ENCODE assay signal across 17 cellular contexts in genomic region chr2:241205086-241205485, GRCh38. TPM values are rescaled to one million over a fixed set of nuclear protein-coding genes. Genes with fewer than 3 reads are reported as not detected.
DNase-seq lines count a peak whose midpoint lies in the region; ATAC-seq, FAIRE-seq and TF ChIP-seq lines count a peak whose summit lies in the region.
"Had no signal": no experiment of that assay in that cellular context is flagged by ENCODE, and none has a peak within 500 bp of the region (broad histone marks: within the 10 kb centered on the region; RNA-seq: fewer than 3 reads in every experiment).

No MANE protein-coding gene starts in this region.

- H3K14ac ChIP-seq in mesenchymal stem cell (ENCODE audit: low read length in 2 of 2), result peak overlapping the region in 1 of 2 experiments; percentile 75

- H3K36me3 Mint-ChIP-seq in natural killer cell treated with Interleukin-12 subunit alpha and Interleukin-12 subunit beta and Interleukin-15 and Interleukin-18, amount 100 ng/mL, for 72 hours, result no peaks in the 10 kb centered on the region
- H3K36me3 Mint-ChIP-seq in natural killer cell (no peaks in the 10 kb centered on the region), MCF 10A (ENCODE audit: insufficient read depth, unreplicated experiment) (no peaks in the 10 kb centered on the region)
- H3K36me3 Mint-ChIP-seq: CD8-positive, alpha-beta T cell; IgD-negative memory B cell had no signal

- H3K23ac ChIP-seq in mesenchymal stem cell (ENCODE audit: low read length in 2 of 2), result no peak overlapping the region

- no peaks in the 10 kb centered on the region for H4K20me1 ChIP-seq in GM12878 (ENCODE audit: control insufficient read depth, insufficient read depth)

- no peak overlapping the region for H2AK5ac ChIP-seq in mesenchymal stem cell (ENCODE audit: low read length, severe bottlenecking)

- H2BK5ac ChIP-seq in mesenchymal stem cell (ENCODE audit: low read depth, low read length, poor library complexity, severe bottlenecking), result no peak overlapping the region

- no peak overlapping the region for H3K18ac ChIP-seq in mesenchymal stem cell (ENCODE audit: low read depth in 1 of 2, low read length in 2 of 2)

- TF ChIP-seq POLR2A in GM12878 (IDR thresholded peaks at IDR 0.05; ENCODE audit: low read depth, low read length), result no peak

- FAIRE-seq in GM12878 (lab: Jason Lieb, UNC), result no peak

- H3K27ac ChIP-seq in GM12878 (ENCODE audit: control insufficient read depth, insufficient read depth), result no peak overlapping the region
- H3K27ac ChIP-seq in mesenchymal stem cell (ENCODE audit: low read length, poor library complexity, severe bottlenecking), result no peak overlapping the region
- H3K27ac ChIP-seq: BLaER1 treated with 17β-estradiol and CSF1 and Interleukin-3, amounts not matched to agents 10 nM and 100 nM; HL-60 had no signal

- RAD21 ChIA-PET in GM12878 (lab: Charles Lee; ENCODE audit: unreplicated experiment), result no interaction called here

- H3K9ac ChIP-seq in GM12878 (ENCODE audit: control insufficient read depth, insufficient read depth, low read length), result no peak overlapping the region
- H3K9ac ChIP-seq in mesenchymal stem cell (ENCODE audit: low read length), result no peak overlapping the region
- H3K9ac ChIP-seq: BLaER1 treated with 17β-estradiol and CSF1 and Interleukin-3, amounts not matched to agents 10 nM and 100 nM had no signal

- H2AFZ ChIP-seq in GM12878 (ENCODE audit: control insufficient read depth, low read depth, low read length) (no peak overlapping the region), mesenchymal stem cell (ENCODE audit: low read depth, low read length) (no peak overlapping the region)

- BruUV-seq in GM12878 (replicated peaks; lab: Mats Ljungman, UMichigan), result no TSS peak
- no TSS peak for BruUV-seq in MCF 10A (replicated peaks; lab: Mats Ljungman, UMichigan)

- WGBS in GM12878 (ENCODE audit: insufficient coverage, insufficient replicate concordance, low lambda C conversion rate, missing lambda C conversion rate), result 70% methylated on average over 3 of the region's 3 CpGs
- 96% methylated on average over 3 of the region's 3 CpGs for WGBS in mesenchymal stem cell

- H3K9me3 Mint-ChIP-seq in natural killer cell treated with Interleukin-12 subunit alpha and Interleukin-12 subunit beta and Interleukin-15 and Interleukin-18, amount 100 ng/mL, for 72 hours, result no peaks in the 10 kb centered on the region
- H3K9me3 Mint-ChIP-seq in natural killer cell, result no peaks in the 10 kb centered on the region
- H3K9me3 Mint-ChIP-seq in MCF 10A (ENCODE audit: unreplicated experiment), result no peaks in the 10 kb centered on the region
- H3K9me3 Mint-ChIP-seq: CD8-positive, alpha-beta T cell; H9; IgD-negative memory B cell had no signal

- in situ Hi-C loops in GM12878 (cut with MboI), result no loop called here

- no peak overlapping the region for H3K4ac ChIP-seq in mesenchymal stem cell (ENCODE audit: low read depth in 1 of 2, low read length in 2 of 2)

- H3K36me3 ChIP-seq in GM12878 (ENCODE audit: control insufficient read depth in 2 of 2, insufficient read depth in 2 of 2, low read length in 1 of 2) (no peaks in the 10 kb centered on the region), mesenchymal stem cell (ENCODE audit: control insufficient read depth in 1 of 2, insufficient read depth in 2 of 2, low read depth in 1 of 2, low read length in 2 of 2) (no peaks in the 10 kb centered on the region)
- H3K36me3 ChIP-seq: BLaER1 treated with 17β-estradiol and CSF1 and Interleukin-3, amounts not matched to agents 10 nM and 100 nM had no signal

- peak; percentile 58 for DNase-seq in natural killer cell treated with Interleukin-12 subunit alpha and Interleukin-12 subunit beta and Interleukin-15 and Interleukin-18, amount 100 ng/mL, for 72 hours (ENCODE audit: low spot score)
- no peak for DNase-seq in natural killer cell
- DNase-seq in GM12878 (ENCODE audit: low read depth, low spot score), result no peak
- DNase-seq in mesenchymal stem cell, result no peak
- DNase-seq in NCI-H748 treated with DMSO at 0.1 percent for 48 hours (lab: John Stamatoyannopoulos, UW), result no peak
- DNase-seq in MCF 10A (ENCODE audit: unreplicated experiment), result no peak
- no peak for DNase-seq in NCI-H2029 treated with DMSO at 0.1 percent for 48 hours (lab: John Stamatoyannopoulos, UW)
- DNase-seq: Calu3; CD8-positive, alpha-beta T cell; DMS79 treated with DMSO at 0.1 percent for 48 hours; GF-D8; GOT3; H9 had no signal

- TF ChIP-seq CTCF in natural killer cell (IDR thresholded peaks at IDR 0.05) (no peak), GM12878 (IDR thresholded peaks at IDR 0.05 in 2 of 3, conservative IDR thresholded peaks at IDR 0.05 in 1 of 3; ENCODE audit: control insufficient read depth in 2 of 3, extremely low read depth in 1 of 3, insufficient read depth in 1 of 3, low read depth in 3 of 3, low read length in 3 of 3) (no peak), MCF 10A (IDR thresholded peaks at IDR 0.05; ENCODE audit: unreplicated experiment) (no peak)

- no peak overlapping the region for H4K8ac ChIP-seq in mesenchymal stem cell (ENCODE audit: low read length)

- CTCF ChIA-PET in GM12878 (lab: Yijun Ruan, JAX) (no interaction called here), MCF 10A (lab: Yijun Ruan, JAX) (interaction anchor here (0.6 kb wide), 1 partner anchor 972 kb away, joined by 3 read pairs; no protein-coding TSS in a partner anchor)

- no peaks in the 10 kb centered on the region for H3K4me1 ChIP-seq in GM12878 (ENCODE audit: control insufficient read depth, insufficient read depth, low read length)
- H3K4me1 ChIP-seq in mesenchymal stem cell (ENCODE audit: control insufficient read depth, insufficient read depth, low read depth, low read length), result peaks cover 6% of the 10 kb centered on the region

- H2BK120ac ChIP-seq in mesenchymal stem cell (ENCODE audit: low read depth, low read length), result no peak overlapping the region

- SMC1A ChIA-PET in GM12878 (lab: Charles Lee; ENCODE audit: uncharacterized antibody, unreplicated experiment), result no interaction called here

- H3K79me1 ChIP-seq in mesenchymal stem cell (replicated peaks; ENCODE audit: low read length, poor library complexity, severe bottlenecking), result no peaks in the 10 kb centered on the region

- no peak overlapping the region for H3K27ac Mint-ChIP-seq in natural killer cell treated with Interleukin-12 subunit alpha and Interleukin-12 subunit beta and Interleukin-15 and Interleukin-18, amount 100 ng/mL, for 72 hours
- H3K27ac Mint-ChIP-seq in natural killer cell, result no peak overlapping the region
- H3K27ac Mint-ChIP-seq in MCF 10A (ENCODE audit: low read depth, unreplicated experiment), result no peak overlapping the region
- H3K27ac Mint-ChIP-seq: CD8-positive, alpha-beta T cell; IgD-negative memory B cell had no signal

- H3K27me3 Mint-ChIP-seq in natural killer cell treated with Interleukin-12 subunit alpha and Interleukin-12 subunit beta and Interleukin-15 and Interleukin-18, amount 100 ng/mL, for 72 hours, result no peaks in the 10 kb centered on the region
- H3K27me3 Mint-ChIP-seq in natural killer cell (ENCODE audit: low read depth in 2 of 2), result no peaks in the 10 kb centered on the region
- H3K27me3 Mint-ChIP-seq in MCF 10A (ENCODE audit: insufficient read depth, unreplicated experiment), result no peaks in the 10 kb centered on the region
- H3K27me3 Mint-ChIP-seq: B cell, IgD-negative memory B cell had no signal

- H3K4me3 Mint-ChIP-seq in natural killer cell treated with Interleukin-12 subunit alpha and Interleukin-12 subunit beta and Interleukin-15 and Interleukin-18, amount 100 ng/mL, for 72 hours, result no peak overlapping the region
- no peak overlapping the region for H3K4me3 Mint-ChIP-seq in natural killer cell
- H3K4me3 Mint-ChIP-seq in MCF 10A (ENCODE audit: unreplicated experiment), result no peak overlapping the region
- H3K4me3 Mint-ChIP-seq: B cell; CD8-positive, alpha-beta T cell; H9 had no signal

- H3K27me3 ChIP-seq in GM12878 (replicated peaks in 1 of 2; ENCODE audit: control insufficient read depth in 2 of 2, insufficient read depth in 2 of 2, low read length in 1 of 2), result no peaks in the 10 kb centered on the region
- peaks cover 6 to 24% of the 10 kb centered on the region in 2 experiments for H3K27me3 ChIP-seq in mesenchymal stem cell (ENCODE audit: control insufficient read depth in 1 of 2, insufficient read depth in 1 of 2, low read length in 2 of 2)
- H3K27me3 ChIP-seq: BLaER1 treated with 17β-estradiol and CSF1 and Interleukin-3, amounts not matched to agents 10 nM and 100 nM had no signal

- TF ChIP-seq EP300 in GM12878 (IDR thresholded peaks at IDR 0.05; ENCODE audit: borderline replicate concordance in 1 of 2, control insufficient read depth in 1 of 2, low read depth in 2 of 2, low read length in 2 of 2), result no peak

- POLR2A ChIA-PET in GM12878 (lab: Charles Lee) (no interaction called here), MCF 10A (lab: Yijun Ruan, JAX) (no interaction called here)

- peak overlapping the region; percentile 21 for H4K91ac ChIP-seq in mesenchymal stem cell (ENCODE audit: low read length)

- no peak overlapping the region for H2BK12ac ChIP-seq in mesenchymal stem cell (ENCODE audit: low read length in 2 of 2)

- H3K9me3 ChIP-seq in GM12878 (replicated peaks; ENCODE audit: control insufficient read depth, insufficient read depth, low read length) (no peaks in the 10 kb centered on the region), mesenchymal stem cell (ENCODE audit: control insufficient read depth, low read length) (no peaks in the 10 kb centered on the region)
- H3K9me3 ChIP-seq: BLaER1 treated with 17β-estradiol and CSF1 and Interleukin-3, amounts not matched to agents 10 nM and 100 nM had no signal

- H3K4me2 ChIP-seq in GM12878 (ENCODE audit: control insufficient read depth, insufficient read depth), result no peak overlapping the region
- no peak overlapping the region for H3K4me2 ChIP-seq in mesenchymal stem cell (ENCODE audit: low read length, poor library complexity, severe bottlenecking)
- H3K4me2 ChIP-seq: BLaER1 treated with 17β-estradiol and CSF1 and Interleukin-3, amounts not matched to agents 10 nM and 100 nM had no signal

- intact Hi-C loops in natural killer cell (cut with micrococcal nuclease) (no loop called here), GM12878 (cut with micrococcal nuclease; ENCODE audit: unreplicated experiment) (no loop called here), MCF 10A (cut with micrococcal nuclease) (no loop called here)

- no peaks in the 10 kb centered on the region for H3K4me1 Mint-ChIP-seq in natural killer cell treated with Interleukin-12 subunit alpha and Interleukin-12 subunit beta and Interleukin-15 and Interleukin-18, amount 100 ng/mL, for 72 hours (ENCODE audit: low read depth in 2 of 2)
- H3K4me1 Mint-ChIP-seq in natural killer cell (no peaks in the 10 kb centered on the region), MCF 10A (ENCODE audit: insufficient read depth, unreplicated experiment) (no peaks in the 10 kb centered on the region)
- H3K4me1 Mint-ChIP-seq: B cell, IgD-negative memory B cell had no signal

- H2BK15ac ChIP-seq in mesenchymal stem cell (ENCODE audit: low read depth, poor library complexity, severe bottlenecking), result no peak overlapping the region

- ATAC-seq in natural killer cell treated with Interleukin-12 subunit alpha and Interleukin-12 subunit beta and Interleukin-15 and Interleukin-18, amount 100 ng/mL, for 72 hours, result no peak
- ATAC-seq in natural killer cell (no peak), GM12878 (no peak)
- ATAC-seq: CD8-positive, alpha-beta T cell had no signal

- H3K79me2 ChIP-seq in GM12878 (ENCODE audit: control insufficient read depth, insufficient read depth, low read length), result no peaks in the 10 kb centered on the region

- no peak overlapping the region for H3K4me3 ChIP-seq in GM12878
- no peak overlapping the region for H3K4me3 ChIP-seq in mesenchymal stem cell (ENCODE audit: insufficient read depth in 1 of 2, low read depth in 1 of 2, low read length in 2 of 2)
- H3K4me3 ChIP-seq: BLaER1 treated with 17β-estradiol and CSF1 and Interleukin-3, amounts not matched to agents 10 nM and 100 nM had no signal

- no peak for TF ChIP-seq RAD21 in GM12878 (IDR thresholded peaks at IDR 0.05; ENCODE audit: insufficient read depth, low read depth, low read length)

RNA-seq across cellular contexts. Expression of gene ANO7, which starts 16.6 kb away (rescaled TPM):
- 1 to 10 TPM; 2.8 to 7.1 TPM for total RNA-seq in natural killer cell treated with Interleukin-12 subunit alpha and Interleukin-12 subunit beta and Interleukin-15 and Interleukin-18, amount 100 ng/mL, for 72 hours
- total RNA-seq in natural killer cell (1 to 10 TPM in 2 of 3 donors, under 1 TPM in 1; 0.97 to 1.4 (median 1.1) TPM), GM12878 (2014; rRNA removed) (0.49 and 0.56 TPM in 2 replicates), GM12878 (2014; rRNA removed; fragmentation: Illumina TruSeq; extraction: Trizol) (0.18 and 0.22 TPM in 2 replicates), GM12878 (2021) (0.88 and 1.4 TPM in 2 replicates), MCF 10A (2022) (0.14 and 0.15 TPM in 2 replicates)
- 19.1 and 21.0 TPM in 2 replicates for total RNA-seq in GM12878 (2013; cell fraction: nucleolus; rRNA removed)
- polyA plus RNA-seq in GM12878 (2011; ENCODE audit: low read depth), result 0.43 TPM
- polyA plus RNA-seq in GM12878 (2011; rRNA removed) (0.56 and 1.2 TPM in 2 replicates), GM12878 (2014; fragmentation: Illumina TruSeq; extraction: Trizol) (0.24 and 0.35 TPM in 2 replicates), GM12878 (2014; fragmentation: Nextera tagmentation; extraction: Ambion mirVana) (under 1 TPM; 0.08 to 0.11 TPM), GM12878 (2014; rRNA removed) (0.47 and 1.1 TPM in 2 replicates), GM12878 (2016; fragmentation: Nextera tagmentation; extraction: Ambion mirVana) (under 1 TPM; 0.40 to 0.50 TPM)
- 1.5 TPM in 2 replicates for polyA plus RNA-seq in GM12878 (2011; cell fraction: cytosol; rRNA removed)
- polyA plus RNA-seq in GM12878 (2011; cell fraction: nucleus; rRNA removed), result 8.0 TPM in 2 replicates
- 1.8 TPM in 2 replicates for polyA plus RNA-seq in GM12878 (2012)
- 2.7 and 3.9 TPM in 2 replicates for polyA minus RNA-seq in GM12878 (2011; rRNA and poly(A)+ RNA removed)
- polyA minus RNA-seq in GM12878 (2011; cell fraction: cytosol; rRNA and poly(A)+ RNA removed), result 1.0 and 1.6 TPM in 2 replicates
- 3.6 and 5.7 TPM in 2 replicates for polyA minus RNA-seq in GM12878 (2011; cell fraction: nucleus; rRNA and poly(A)+ RNA removed)
- polyA plus RNA-seq in mesenchymal stem cell (2013, experiment 1 of 2), result 1.5 TPM
- polyA plus RNA-seq in mesenchymal stem cell (2013, experiment 2 of 2), result 1.4 TPM
- polyA plus RNA-seq: IgD-negative memory B cell had no signal

RNA-seq across cellular contexts. Expression of gene PPP1R7, which starts 54.8 kb away (rescaled TPM):
- total RNA-seq in natural killer cell treated with Interleukin-12 subunit alpha and Interleukin-12 subunit beta and Interleukin-15 and Interleukin-18, amount 100 ng/mL, for 72 hours, result 100 to 1,000 TPM in 1 of 2 donors, 10 to 100 TPM in 1; 54.8 to 109 TPM
- total RNA-seq in natural killer cell (10 to 100 TPM; 57.8 to 66.3 (median 60.4) TPM), GM12878 (2014; rRNA removed) (78.5 and 88.0 TPM in 2 replicates), GM12878 (2014; rRNA removed; fragmentation: Illumina TruSeq; extraction: Trizol) (85.7 and 87.8 TPM in 2 replicates), GM12878 (2021) (76.9 and 84.3 TPM in 2 replicates), MCF 10A (2022) (38.9 and 43.9 TPM in 2 replicates)
- 33.8 and 144 TPM in 2 replicates for total RNA-seq in GM12878 (2013; cell fraction: nucleolus; rRNA removed)
- 64.8 TPM for polyA plus RNA-seq in GM12878 (2011; ENCODE audit: low read depth)
- polyA plus RNA-seq in GM12878 (2011; rRNA removed) (123 and 157 TPM in 2 replicates), GM12878 (2014; fragmentation: Illumina TruSeq; extraction: Trizol) (146 and 167 TPM in 2 replicates), GM12878 (2014; fragmentation: Nextera tagmentation; extraction: Ambion mirVana) (10 to 100 TPM; 81.4 to 82.8 TPM), GM12878 (2014; rRNA removed) (91.5 and 99.6 TPM in 2 replicates), GM12878 (2016; fragmentation: Nextera tagmentation; extraction: Ambion mirVana) (100 to 1,000 TPM; 169 to 174 TPM)
- polyA plus RNA-seq in GM12878 (2011; cell fraction: cytosol; rRNA removed), result 52.0 and 59.3 TPM in 2 replicates
- 50.8 and 59.6 TPM in 2 replicates for polyA plus RNA-seq in GM12878 (2011; cell fraction: nucleus; rRNA removed)
- 86.5 and 102 TPM in 2 replicates for polyA plus RNA-seq in GM12878 (2012)
- 37.3 and 41.8 TPM in 2 replicates for polyA minus RNA-seq in GM12878 (2011; rRNA and poly(A)+ RNA removed)
- polyA minus RNA-seq in GM12878 (2011; cell fraction: cytosol; rRNA and poly(A)+ RNA removed), result 22.7 and 48.7 TPM in 2 replicates
- 19.1 and 32.2 TPM in 2 replicates for polyA minus RNA-seq in GM12878 (2011; cell fraction: nucleus; rRNA and poly(A)+ RNA removed)
- polyA plus RNA-seq in mesenchymal stem cell (2013, experiment 1 of 2), result 88.4 TPM
- polyA plus RNA-seq in mesenchymal stem cell (2013, experiment 2 of 2), result 85.6 TPM

RNA-seq across cellular contexts. Expression of gene PASK, which starts 55.8 kb away (rescaled TPM):
- 10 to 100 TPM; 69.5 to 78.9 TPM for total RNA-seq in natural killer cell treated with Interleukin-12 subunit alpha and Interleukin-12 subunit beta and Interleukin-15 and Interleukin-18, amount 100 ng/mL, for 72 hours
- total RNA-seq in natural killer cell (10 to 100 TPM; 27.9 to 45.2 (median 36.2) TPM), GM12878 (2014; rRNA removed) (32.6 and 35.2 TPM in 2 replicates), GM12878 (2014; rRNA removed; fragmentation: Illumina TruSeq; extraction: Trizol) (21.7 and 21.8 TPM in 2 replicates), GM12878 (2021) (49.6 and 54.9 TPM in 2 replicates), MCF 10A (2022) (9.0 and 19.4 TPM in 2 replicates)
- 112 and 123 TPM in 2 replicates for total RNA-seq in GM12878 (2013; cell fraction: nucleolus; rRNA removed)
- 19.5 TPM for polyA plus RNA-seq in GM12878 (2011; ENCODE audit: low read depth)
- polyA plus RNA-seq in GM12878 (2011; rRNA removed) (59.4 and 62.2 TPM in 2 replicates), GM12878 (2014; fragmentation: Illumina TruSeq; extraction: Trizol) (24.3 and 29.5 TPM in 2 replicates), GM12878 (2014; fragmentation: Nextera tagmentation; extraction: Ambion mirVana) (10 to 100 TPM in 1 of 2 experiments, 1 to 10 TPM in 1; 9.6 to 10.8 TPM), GM12878 (2014; rRNA removed) (36.7 and 42.0 TPM in 2 replicates), GM12878 (2016; fragmentation: Nextera tagmentation; extraction: Ambion mirVana) (10 to 100 TPM; 25.0 to 27.6 TPM)
- 52.5 and 56.3 TPM in 2 replicates for polyA plus RNA-seq in GM12878 (2011; cell fraction: cytosol; rRNA removed)
- polyA plus RNA-seq in GM12878 (2011; cell fraction: nucleus; rRNA removed), result 182 and 212 TPM in 2 replicates
- polyA plus RNA-seq in GM12878 (2012), result 36.3 and 39.3 TPM in 2 replicates
- polyA minus RNA-seq in GM12878 (2011; rRNA and poly(A)+ RNA removed), result 40.8 and 57.0 TPM in 2 replicates
- polyA minus RNA-seq in GM12878 (2011; cell fraction: cytosol; rRNA and poly(A)+ RNA removed), result 16.3 and 20.4 TPM in 2 replicates
- polyA minus RNA-seq in GM12878 (2011; cell fraction: nucleus; rRNA and poly(A)+ RNA removed), result 38.2 and 60.8 TPM in 2 replicates
- polyA plus RNA-seq in mesenchymal stem cell (2013, experiment 1 of 2), result 1.9 TPM
- polyA plus RNA-seq in mesenchymal stem cell (2013, experiment 2 of 2), result 1.7 TPM
